In the genomic region with DNA sequence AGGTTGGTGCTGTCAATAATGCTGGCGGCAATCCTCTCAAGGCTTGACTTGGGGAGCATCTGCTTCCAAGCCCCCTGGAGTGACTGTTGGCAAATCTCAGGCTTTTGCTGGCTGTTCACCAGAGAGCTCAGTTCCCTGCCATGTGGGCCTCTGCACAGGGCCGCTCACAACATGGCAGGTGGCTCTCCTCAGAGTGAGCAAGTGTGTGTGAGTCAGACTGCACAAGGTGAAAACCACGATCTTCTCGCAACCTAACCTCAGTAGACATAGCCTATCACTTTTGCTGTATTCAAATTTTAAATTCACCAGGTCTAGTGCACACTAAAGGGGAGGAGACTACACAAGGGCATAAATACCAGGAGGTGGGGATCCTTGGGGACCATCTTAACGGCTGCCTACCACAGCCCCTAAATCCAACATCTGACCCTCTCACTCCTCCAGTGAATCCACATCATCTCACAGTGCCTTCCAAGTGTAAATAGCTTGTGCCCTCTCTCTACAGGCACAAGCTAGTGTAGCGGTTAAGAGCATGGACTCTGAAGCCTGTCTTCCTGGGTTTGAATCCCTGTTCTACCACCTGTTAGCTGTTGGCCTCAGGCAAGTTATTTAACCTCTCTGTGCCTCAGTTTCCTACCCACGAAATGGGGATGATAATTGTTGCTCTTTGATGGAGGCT, we compare ENCODE assay signal across 8 cellular contexts.
A peak's percentile ranks its signal among the peaks of the same experiment; 100 is the strongest.
DNase-seq lines count a peak whose midpoint lies in the region; ATAC-seq, FAIRE-seq and TF ChIP-seq lines count a peak whose summit lies in the region.

No MANE protein-coding gene starts in this region.

- peaks cover 13 to 15% of the 10 kb centered on the region in 2 donors for H3K4me1 Mint-ChIP-seq in immature natural killer cell

- ATAC-seq in GM19351 (IDR thresholded peaks at IDR 0.05; ENCODE audit: unreplicated experiment): peak; percentile 96
- peak; percentile 97 for ATAC-seq in HG03159 (IDR thresholded peaks at IDR 0.05; ENCODE audit: unreplicated experiment)
- ATAC-seq in activated CD4-positive, CD25-positive, alpha-beta regulatory T cell treated with anti-CD3 and anti-CD28 coated beads, Interleukin-2, amount 50 U/mL, for 24 hours: peak; percentile 100

- no peak overlapping the region for H3K4me3 Mint-ChIP-seq in immature natural killer cell

- DNase-seq in immature natural killer cell (peak; percentile 62 to 81 (median 63)), T-helper 9 cell (no peak), urothelium cell line (ENCODE audit: low spot score) (no peak), SHP77 treated with DMSO at 0.1 percent for 48 hours (lab: John Stamatoyannopoulos, UW) (no peak), erythroblast (lab: John Stamatoyannopoulos, UW) (no peak)

- TF ChIP-seq POLR2A in erythroblast (IDR thresholded peaks at IDR 0.05; ENCODE audit: low read length): no peak

- no peaks in the 10 kb centered on the region for H3K9me3 Mint-ChIP-seq in immature natural killer cell

- H3K27me3 Mint-ChIP-seq in immature natural killer cell (ENCODE audit: low read depth in 3 of 3): peaks cover 0 to 9% (median 2%) of the 10 kb centered on the region in 3 donors

- peak overlapping the region; percentile 34 to 91 (median 78) for H3K27ac Mint-ChIP-seq in immature natural killer cell

- FAIRE-seq in urothelium cell line (lab: Jason Lieb, UNC): no peak

- H3K36me3 Mint-ChIP-seq in immature natural killer cell: no peaks in the 10 kb centered on the region

Comparison
In these comparisons a context has a peak if more than half of its experiments do, and no peak if none do; other contexts are left out.
1. DNase-seq: peak in immature natural killer cell (3 of 3); none in T-helper 9 cell (single experiment), urothelium cell line (single experiment), SHP77 treated with DMSO at 0.1 percent for 48 hours (single experiment) and erythroblast (0 of 2).
2. Peak in every context shown above with its lines, with median percentiles within 50 percentile points of each other: ATAC-seq.